ENCODE assay signal across 12 cellular contexts in genomic region chr2:203682688-203683130, GRCh38. TPM values are rescaled to one million over a fixed set of nuclear protein-coding genes. Genes with fewer than 3 reads are reported as not detected.
A peak's percentile ranks its signal among the peaks of the same experiment; 100 is the strongest.
DNase-seq lines count a peak whose midpoint lies in the region; ATAC-seq, FAIRE-seq and TF ChIP-seq lines count a peak whose summit lies in the region.
"Had no signal": no experiment of that assay in that cellular context is flagged by ENCODE, and none has a peak within 500 bp of the region (broad histone marks: within the 10 kb centered on the region; RNA-seq: fewer than 3 reads in every experiment).

No MANE protein-coding gene starts in this region.

- no peak for FAIRE-seq in bronchial epithelial cell (lab: Jason Lieb, UNC)
- no peak for FAIRE-seq in keratinocyte (lab: Jason Lieb, UNC)

- peak overlapping the region; percentile 41 for H2AFZ ChIP-seq in keratinocyte (ENCODE audit: control insufficient read depth, low read length)

- peaks cover 64% of the 10 kb centered on the region for H3K4me1 ChIP-seq in keratinocyte (ENCODE audit: control insufficient read depth, extremely low read depth, insufficient read depth, low read length)
- H3K4me1 ChIP-seq in subcutaneous abdominal adipose tissue (ENCODE audit: control insufficient read depth in 5 of 5, insufficient read depth in 5 of 5, low read length in 5 of 5) = peaks cover 7 to 58% (median 50%) of the 10 kb centered on the region in 5 donors

- H3K9ac ChIP-seq in keratinocyte (ENCODE audit: control insufficient read depth, extremely low read depth, insufficient read depth, low read length) (no peak overlapping the region), subcutaneous abdominal adipose tissue (ENCODE audit: low read length in 5 of 5) (no peak overlapping the region)

- DNase-seq in MG63 = peak; percentile 61
- peak; percentile 93 for DNase-seq in bronchial epithelial cell (ENCODE audit: low read depth)
- DNase-seq in keratinocyte (ENCODE audit: low read depth, low spot score) = no peak
- no peak for DNase-seq in NCI-H526 (lab: John Stamatoyannopoulos, UW)
- no peak for DNase-seq in stimulated activated naive CD4-positive, alpha-beta T cell treated with Interleukin-2 at 50 U/mL for 16 hours (lab: John Stamatoyannopoulos, UW)
- DNase-seq: kidney glomerular epithelial cell; stimulated activated CD4-positive, alpha-beta T cell treated with anti-CD3 and anti-CD28 coated beads, Interleukin-12 subunit alpha, Interleukin-12 subunit beta, amount 100 ng/mL, for 4 hours; SW 1271 had no signal

- TF ChIP-seq CTCF in bronchial epithelial cell (IDR thresholded peaks at IDR 0.05; ENCODE audit: insufficient read depth, low read length, severe bottlenecking) (no peak), keratinocyte (optimal IDR thresholded peaks at IDR 0.05 in 1 of 3, IDR thresholded peaks at IDR 0.05 in 1 of 3, conservative IDR thresholded peaks at IDR 0.05 in 1 of 3; ENCODE audit: extremely low read depth in 1 of 3, insufficient read depth in 2 of 3, low read length in 3 of 3) (no peak)

- dilution Hi-C loops in keratinocyte (cut with MboI; ENCODE audit: extremely low pct_ligation_motif_present, low sequenced_read_pairs) = no loop called here

- H3K9me1 ChIP-seq in keratinocyte (ENCODE audit: control insufficient read depth, extremely low read depth, insufficient read depth, low read length) = no peaks in the 10 kb centered on the region

- H3K9me3 ChIP-seq in MG63 (no peaks in the 10 kb centered on the region), keratinocyte (ENCODE audit: control insufficient read depth, low read depth, low read length) (no peaks in the 10 kb centered on the region), subcutaneous abdominal adipose tissue (ENCODE audit: control insufficient read depth in 5 of 5, low read length in 5 of 5) (no peaks in the 10 kb centered on the region)

- H3K27me3 ChIP-seq in MG63 (no peaks in the 10 kb centered on the region), bronchial epithelial cell (ENCODE audit: control insufficient read depth, insufficient read depth, low read length) (no peaks in the 10 kb centered on the region), keratinocyte (ENCODE audit: control insufficient read depth, extremely low read depth, insufficient read depth, low read length) (no peaks in the 10 kb centered on the region), subcutaneous abdominal adipose tissue (ENCODE audit: control insufficient read depth in 5 of 5, insufficient read depth in 4 of 5, low read length in 5 of 5) (no peaks in the 10 kb centered on the region)

- H3K36me3 ChIP-seq in MG63 (no peaks in the 10 kb centered on the region), bronchial epithelial cell (ENCODE audit: control insufficient read depth, insufficient read depth, low read length) (no peaks in the 10 kb centered on the region), keratinocyte (ENCODE audit: control insufficient read depth in 2 of 2, extremely low read depth in 1 of 2, insufficient read depth in 2 of 2, low read length in 2 of 2) (no peaks in the 10 kb centered on the region), subcutaneous abdominal adipose tissue (ENCODE audit: control insufficient read depth in 5 of 5, insufficient read depth in 5 of 5, low read length in 5 of 5) (no peaks in the 10 kb centered on the region)

- no peak for ATAC-seq in HG03025 (IDR thresholded peaks at IDR 0.05; ENCODE audit: low FRiP score, unreplicated experiment)
- no peak for ATAC-seq in GM21717 (IDR thresholded peaks at IDR 0.05; ENCODE audit: unreplicated experiment)

- H3K27ac ChIP-seq in keratinocyte (ENCODE audit: control insufficient read depth, insufficient read depth, low read length) = peak overlapping the region; percentile 58
- H3K27ac ChIP-seq in subcutaneous abdominal adipose tissue (ENCODE audit: low read depth, low read length) = peak overlapping the region; percentile 72

- H4K20me1 ChIP-seq in keratinocyte (ENCODE audit: control insufficient read depth, extremely low read depth, insufficient read depth, low read length) = no peaks in the 10 kb centered on the region

- H3K4me3 ChIP-seq in MG63 (no peak overlapping the region), bronchial epithelial cell (ENCODE audit: low read depth, low read length) (no peak overlapping the region), keratinocyte (ENCODE audit: control insufficient read depth in 2 of 3, extremely low read depth in 1 of 3, insufficient read depth in 2 of 3, low read depth in 1 of 3, low read length in 3 of 3) (no peak overlapping the region), subcutaneous abdominal adipose tissue (ENCODE audit: low read depth in 1 of 5, low read length in 5 of 5) (no peak overlapping the region)

- H3K79me2 ChIP-seq in keratinocyte (ENCODE audit: control insufficient read depth, insufficient read depth, low read length) = no peaks in the 10 kb centered on the region

- peak overlapping the region; percentile 28 for H3K4me2 ChIP-seq in keratinocyte (ENCODE audit: control insufficient read depth, extremely low read depth, insufficient read depth, low read depth, low read length)

RNA-seq across cellular contexts. Expression of gene CD28, which starts 23.7 kb away (rescaled TPM):
- total RNA-seq in MG63 (2014; rRNA removed; shearing (Covaris generic); ENCODE audit: low replicate concordance) = 0.10 TPM in 1 of 2 replicates, not detected in the other
- total RNA-seq in bronchial epithelial cell = not detected in 2 replicates
- polyA plus RNA-seq in keratinocyte = 0.01 TPM in 1 of 3 replicates, not detected in the others
- polyA plus RNA-seq in keratinocyte (2011; ENCODE audit: low read depth) = not detected
- not detected in 2 replicates for polyA plus RNA-seq in keratinocyte (2011; cell fraction: cytosol; rRNA removed)
- not detected in 2 replicates for polyA plus RNA-seq in keratinocyte (2011; cell fraction: nucleus; rRNA removed)
- not detected in 2 replicates for polyA plus RNA-seq in keratinocyte (2012; ENCODE audit: low replicate concordance)
- polyA minus RNA-seq in keratinocyte = not detected in 3 replicates
- polyA minus RNA-seq in keratinocyte (2011; cell fraction: cytosol; rRNA and poly(A)+ RNA removed) = not detected
- polyA minus RNA-seq in keratinocyte (2011; cell fraction: nucleus; rRNA and poly(A)+ RNA removed) = not detected in 2 replicates
- total RNA-seq: G401 had no signal

Comparison
In these comparisons a context has a peak if more than half of its experiments do, and no peak if none do; other contexts are left out.
1. DNase-seq: peak in MG63 (single experiment) and bronchial epithelial cell (single experiment); none in keratinocyte (single experiment), NCI-H526 (0 of 2) and stimulated activated naive CD4-positive, alpha-beta T cell treated with Interleukin-2 at 50 U/mL for 16 hours (single experiment).